18 cellular contexts compared by ENCODE assay signal in the genomic region with DNA sequence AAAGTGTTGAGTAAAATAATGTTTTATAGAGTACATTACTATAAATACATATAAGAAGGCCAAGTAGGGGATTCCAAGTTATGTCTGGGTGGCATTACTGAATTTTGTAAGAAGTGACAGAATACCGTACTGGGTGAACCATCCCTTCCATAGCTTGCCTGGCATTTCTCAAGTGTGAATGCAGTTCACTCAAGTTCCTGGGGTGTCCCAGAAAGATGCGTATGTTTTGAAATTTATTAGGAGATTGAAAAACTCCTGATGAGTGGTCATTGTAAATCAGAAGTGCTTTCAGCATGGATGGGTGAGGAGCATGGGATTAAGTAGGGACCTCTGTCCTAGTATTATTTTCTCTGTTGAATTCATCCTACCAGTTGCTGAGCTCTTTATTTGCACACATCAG.
DNase-seq lines count a peak whose midpoint lies in the region; ATAC-seq and TF ChIP-seq lines count a peak whose summit lies in the region.
"Had no signal": no experiment of that assay in that cellular context is flagged by ENCODE, and none has a peak within 500 bp of the region (broad histone marks: within the 10 kb centered on the region; RNA-seq: fewer than 3 reads in every experiment).

No MANE protein-coding gene starts in this region.

- in situ Hi-C loops in GM13977 (cut with MboI; ENCODE audit: low pct_unique_long_range_greater_than_20kb, low sequenced_read_pairs, unreplicated experiment), result no loop called here

- ATAC-seq in left ventricle myocardium superior (no peak), SK-N-SH treated with all-trans-retinoic acid at 6 μM for 48 hours (peak; percentile 8; the same call in 2 of the 3 replicates), HG03196 (IDR thresholded peaks at IDR 0.05; ENCODE audit: unreplicated experiment) (no peak)
- ATAC-seq: K562; natural killer cell treated with Interleukin-12 subunit alpha and Interleukin-12 subunit beta and Interleukin-15 and Interleukin-18, amount 100 ng/mL, for 72 hours had no signal

- peak overlapping the region; percentile 87 for H3K27ac ChIP-seq in left ventricle myocardium inferior (replicated peaks)
- peak overlapping the region; percentile 61 to 75 for H3K27ac ChIP-seq in uterus

- intact Hi-C loops in left ventricle myocardium inferior (cut with micrococcal nuclease) (no loop called here), left ventricle myocardium superior (cut with micrococcal nuclease) (no loop called here), uterus (cut with DNase I; ENCODE audit: low total_unique reads) (no loop called here)

- TF ChIP-seq CTCF in left ventricle myocardium inferior (IDR thresholded peaks at IDR 0.05; ENCODE audit: borderline replicate concordance), result no peak
- no peak for TF ChIP-seq CTCF in uterus (IDR thresholded peaks at IDR 0.05)
- no peak for TF ChIP-seq CTCF in GM13977 (IDR thresholded peaks at IDR 0.05; ENCODE audit: extremely low read depth, insufficient read depth, missing control alignments)
- TF ChIP-seq CTCF in foreskin fibroblast (IDR thresholded peaks at IDR 0.05; ENCODE audit: low read depth, low read length), result no peak

- H3K4me1 ChIP-seq in left ventricle myocardium inferior, result peaks cover 47% of the 10 kb centered on the region
- H3K4me1 ChIP-seq in uterus, result no peaks in the 10 kb centered on the region

- no peaks in the 10 kb centered on the region for H3K27me3 ChIP-seq in left ventricle myocardium inferior (ENCODE audit: low read depth)
- H3K27me3 ChIP-seq in uterus, result no peaks in the 10 kb centered on the region

- TF ChIP-seq POLR2A in uterus (IDR thresholded peaks at IDR 0.05), result no peak

- DNase-seq in left ventricle myocardium inferior (no peak), left ventricle myocardium superior (no peak), mesenteric fat pad (ENCODE audit: low spot score) (peak; percentile 18), uterus (no peak), GM13977 (ENCODE audit: low spot score) (no peak), foreskin fibroblast (no peak)
- DNase-seq: activated naive CD8-positive, alpha-beta T cell treated with anti-CD3 and anti-CD28 coated beads, Interleukin-2, amount 10 ng/mL, durations not matched to agents 7 days and 5 days; CD4-positive, CD25-positive, alpha-beta regulatory T cell; glutamatergic neuron; immature natural killer cell; NCI-H1092; NCI-H2081 treated with DMSO at 0.1 percent for 48 hours; NCI-H524 treated with DMSO at 0.1 percent for 48 hours; stimulated activated CD4-positive, alpha-beta T cell treated with anti-CD3 and anti-CD28 coated beads, Interleukin-12 subunit alpha, Interleukin-12 subunit beta, amount 100 ng/mL, for 4 hours had no signal

- H3K36me3 ChIP-seq in left ventricle myocardium inferior (no peaks in the 10 kb centered on the region), uterus (no peaks in the 10 kb centered on the region)

- H3K4me3 ChIP-seq in left ventricle myocardium inferior (no peak overlapping the region), uterus (no peak overlapping the region), foreskin fibroblast (ENCODE audit: low read depth in 1 of 2, low read length in 2 of 2) (no peak overlapping the region)
- H3K4me3 ChIP-seq: K562 had no signal

- no peaks in the 10 kb centered on the region for H3K9me3 ChIP-seq in left ventricle myocardium inferior (replicated peaks)
- no peaks in the 10 kb centered on the region for H3K9me3 ChIP-seq in uterus

TF ChIP-seq in SK-N-SH treated with all-trans-retinoic acid at 6 μM for 48 hours, 23 proteins besides CTCF, POLR2A, EP300 and RAD21:
- TF ChIP-seq ZNF565 (CRISPR knock-in tag; conservative IDR thresholded peaks at IDR 0.05; ENCODE audit: low read depth) (no peak), CSDC2 (CRISPR knock-in tag; IDR thresholded peaks at IDR 0.05) (no peak), BACH2 (CRISPR knock-in tag; IDR thresholded peaks at IDR 0.05; ENCODE audit: borderline replicate concordance) (no peak), ISL1 (CRISPR knock-in tag; IDR thresholded peaks at IDR 0.05) (no peak), GLIS3 (CRISPR knock-in tag; IDR thresholded peaks at IDR 0.05) (no peak)
- TF ChIP-seq, protein P1, sequence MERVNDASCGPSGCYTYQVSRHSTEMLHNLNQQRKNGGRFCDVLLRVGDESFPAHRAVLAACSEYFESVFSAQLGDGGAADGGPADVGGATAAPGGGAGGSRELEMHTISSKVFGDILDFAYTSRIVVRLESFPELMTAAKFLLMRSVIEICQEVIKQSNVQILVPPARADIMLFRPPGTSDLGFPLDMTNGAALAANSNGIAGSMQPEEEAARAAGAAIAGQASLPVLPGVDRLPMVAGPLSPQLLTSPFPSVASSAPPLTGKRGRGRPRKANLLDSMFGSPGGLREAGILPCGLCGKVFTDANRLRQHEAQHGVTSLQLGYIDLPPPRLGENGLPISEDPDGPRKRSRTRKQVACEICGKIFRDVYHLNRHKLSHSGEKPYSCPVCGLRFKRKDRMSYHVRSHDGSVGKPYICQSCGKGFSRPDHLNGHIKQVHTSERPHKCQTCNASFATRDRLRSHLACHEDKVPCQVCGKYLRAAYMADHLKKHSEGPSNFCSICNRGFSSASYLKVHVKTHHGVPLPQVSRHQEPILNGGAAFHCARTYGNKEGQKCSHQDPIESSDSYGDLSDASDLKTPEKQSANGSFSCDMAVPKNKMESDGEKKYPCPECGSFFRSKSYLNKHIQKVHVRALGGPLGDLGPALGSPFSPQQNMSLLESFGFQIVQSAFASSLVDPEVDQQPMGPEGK (CRISPR knock-in tag; IDR thresholded peaks at IDR 0.05; ENCODE audit: borderline replicate concordance), result no peak
TF ChIP-seq in SK-N-SH treated with all-trans-retinoic acid at 6 μM for 48 hours: peak in this region for 0.
